Comparison of ENCODE assay signal across 19 cellular contexts in the genomic region with DNA sequence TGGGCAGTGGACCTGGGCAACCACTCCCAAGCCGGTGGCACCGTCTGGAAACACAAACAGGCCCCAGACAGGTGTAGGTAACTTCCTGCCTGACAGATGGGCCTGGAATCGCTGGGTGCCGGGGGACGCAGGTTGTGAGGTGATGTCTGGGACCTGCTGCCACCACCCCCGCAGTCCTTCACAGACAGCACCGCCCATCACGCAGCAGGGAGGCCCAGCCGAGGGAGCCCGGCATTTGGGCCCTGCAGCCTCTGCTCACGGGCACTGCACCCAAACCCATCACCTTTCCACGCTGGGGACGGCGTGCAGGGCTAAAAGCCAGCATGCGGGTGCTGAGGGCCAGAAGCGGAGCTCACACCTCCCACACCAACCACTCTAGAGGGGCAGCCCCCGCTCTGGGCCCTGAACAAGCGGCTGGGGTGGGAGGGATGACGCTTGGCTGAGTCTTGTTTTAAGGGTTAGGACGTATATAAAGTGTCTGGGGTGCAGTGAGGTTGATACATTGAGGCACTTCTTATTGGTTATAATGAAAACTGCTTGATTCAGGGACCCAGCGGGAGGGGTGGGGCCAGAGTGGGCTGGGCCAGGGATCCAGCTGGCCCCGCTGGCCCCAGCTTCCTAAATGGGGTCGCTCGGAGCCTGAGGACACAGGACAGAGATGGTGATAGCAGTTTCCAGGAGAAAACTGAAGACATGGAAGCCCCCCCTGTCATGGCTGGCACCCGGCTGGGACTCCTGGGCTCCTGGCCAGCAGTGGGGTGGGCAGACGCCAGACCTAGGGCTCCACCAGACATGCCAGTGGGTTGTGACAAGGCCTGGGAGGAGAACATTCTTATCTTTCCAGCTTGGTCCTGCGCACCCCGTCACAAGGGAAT. TPM values are rescaled to one million over a fixed set of nuclear protein-coding genes. Genes with fewer than 3 reads are reported as not detected.
DNase-seq lines count a peak whose midpoint lies in the region; ATAC-seq and TF ChIP-seq lines count a peak whose summit lies in the region.
"Had no signal": no experiment of that assay in that cellular context is flagged by ENCODE, and none has a peak within 500 bp of the region (broad histone marks: within the 10 kb centered on the region; RNA-seq: fewer than 3 reads in every experiment).

No MANE protein-coding gene starts in this region.

- H3K27ac ChIP-seq in GM23338 (ENCODE audit: low read depth), result no peak overlapping the region
- no peak overlapping the region for H3K27ac ChIP-seq in upper lobe of right lung
- H3K27ac ChIP-seq: esophagus squamous epithelium, right lobe of liver had no signal

- peak overlapping the region; percentile 23 for H3K4me3 ChIP-seq in BE2C (ENCODE audit: low read depth, low read length)
- no peak overlapping the region for H3K4me3 ChIP-seq in GM23338
- no peak overlapping the region for H3K4me3 ChIP-seq in upper lobe of right lung
- H3K4me3 ChIP-seq: esophagus squamous epithelium, right lobe of liver had no signal

- H3K36me3 Mint-ChIP-seq in GM23338 (ENCODE audit: low read depth), result no peaks in the 10 kb centered on the region
- H3K36me3 Mint-ChIP-seq: CD8-positive, alpha-beta memory T cell had no signal

- no peaks in the 10 kb centered on the region for H3K9me2 ChIP-seq in GM23338 (ENCODE audit: insufficient read depth)

- intact Hi-C loops in left ventricle myocardium superior (cut with micrococcal nuclease), result no loop called here
- intact Hi-C loops in upper lobe of right lung (cut with DNase I), result no loop called here

- peaks cover 11% of the 10 kb centered on the region for H3K27me3 Mint-ChIP-seq in GM23338 (ENCODE audit: insufficient read depth, low read depth, poor library complexity)

- H2AFZ ChIP-seq in GM23338, result 0 out of 2 replicates have a peak overlapping the region, but pooled peaks have one; percentile 28

- H3K4me1 Mint-ChIP-seq in GM23338, result peaks cover 21% of the 10 kb centered on the region

- H3K9me3 Mint-ChIP-seq in GM23338, result no peaks in the 10 kb centered on the region
- H3K9me3 Mint-ChIP-seq: CD8-positive, alpha-beta memory T cell had no signal

- H3K4me2 ChIP-seq in GM23338, result no peak overlapping the region

- no peak overlapping the region for H3K27ac Mint-ChIP-seq in GM23338

- no peak for TF ChIP-seq CTCF in BE2C (IDR thresholded peaks at IDR 0.05; ENCODE audit: low read depth, low read length)
- TF ChIP-seq CTCF in GM23338 (conservative IDR thresholded peaks at IDR 0.05; ENCODE audit: low read depth in 2 of 2), result no peak
- no peak for TF ChIP-seq CTCF in upper lobe of right lung (IDR thresholded peaks at IDR 0.05)

- H3K4me1 ChIP-seq in BE2C (peaks cover 36% of the 10 kb centered on the region), GM23338 (ENCODE audit: insufficient read depth) (peaks cover 15% of the 10 kb centered on the region), upper lobe of right lung (peaks cover 21% of the 10 kb centered on the region)

- H4K20me1 ChIP-seq in GM23338 (replicated peaks; ENCODE audit: insufficient read depth), result no peaks in the 10 kb centered on the region

- H3K27me3 ChIP-seq in BE2C, result no peaks in the 10 kb centered on the region
- no peaks in the 10 kb centered on the region for H3K27me3 ChIP-seq in GM23338 (ENCODE audit: insufficient read depth)
- peaks cover 2% of the 10 kb centered on the region for H3K27me3 ChIP-seq in upper lobe of right lung
- H3K27me3 ChIP-seq: right lobe of liver had no signal

- H3K79me2 ChIP-seq in GM23338 (replicated peaks; ENCODE audit: insufficient read depth), result no peaks in the 10 kb centered on the region

- H3F3A ChIP-seq in GM23338 (replicated peaks; ENCODE audit: low read depth), result peaks cover 5% of the 10 kb centered on the region; the same call in 1 of the 2 replicates

- H3K9me3 ChIP-seq in BE2C (no peaks in the 10 kb centered on the region), upper lobe of right lung (no peaks in the 10 kb centered on the region)
- H3K9me3 ChIP-seq: esophagus squamous epithelium, right lobe of liver had no signal

- H3K36me3 ChIP-seq in BE2C (no peaks in the 10 kb centered on the region), GM23338 (ENCODE audit: insufficient read depth) (no peaks in the 10 kb centered on the region), upper lobe of right lung (no peaks in the 10 kb centered on the region)
- H3K36me3 ChIP-seq: esophagus squamous epithelium, right lobe of liver had no signal

- peak; percentile 7; the same call in 1 of the 3 replicates for ATAC-seq in GM23338
- ATAC-seq in left ventricle myocardium superior, result peak; percentile 61
- no peak for ATAC-seq in upper lobe of right lung
- no peak for ATAC-seq in HG02759 (IDR thresholded peaks at IDR 0.05; ENCODE audit: unreplicated experiment)
- ATAC-seq in HG02798 (IDR thresholded peaks at IDR 0.05; ENCODE audit: poor library complexity, unreplicated experiment), result no peak
- ATAC-seq: right lobe of liver; stimulated activated naive CD8-positive, alpha-beta T cell treated with anti-CD3 and anti-CD28 coated beads, Interleukin-15, Interleukin-2, amounts not matched to agents 100 U/mL and 50 U/mL, for 24 hours had no signal

- no peak overlapping the region for H3K4me3 Mint-ChIP-seq in GM23338
- H3K4me3 Mint-ChIP-seq: CD8-positive, alpha-beta memory T cell had no signal

- DNase-seq in BE2C (peak; percentile 87), GM23338 (ENCODE audit: low spot score) (no peak), NCI-H69 (lab: John Stamatoyannopoulos, UW) (peak; percentile 98), left ventricle myocardium superior (peak; percentile 55), upper lobe of right lung (no peak)
- no peak for DNase-seq in activated T-cell treated with anti-CD3 and anti-CD28 coated beads, Interleukin-2, amount 50 U/mL, for 1 hour
- DNase-seq: activated CD4-positive, alpha-beta T cell treated with anti-CD3 and anti-CD28 coated beads for 4 hours; activated effector memory CD4-positive, alpha-beta T cell treated with anti-CD3 and anti-CD28 coated beads, Interleukin-2, amount 50 U/mL, for 16 hours; CD8-positive, alpha-beta memory T cell; central memory CD4-positive, alpha-beta T cell; esophagus squamous epithelium; NK-92 treated with Interleukin-12 subunit alpha and Interleukin-12 subunit beta, amount 100 ng/mL, for 24 hours; right lobe of liver; stimulated activated naive CD8-positive, alpha-beta T cell treated with anti-CD3 and anti-CD28 coated beads, Interleukin-15, Interleukin-2, amounts not matched to agents 100 U/mL and 50 U/mL, for 24 hours had no signal

TF ChIP-seq in GM23338, 12 proteins besides CTCF, POLR2A, EP300 and RAD21 (continues in another document):
- TF ChIP-seq ZNF331 (CRISPR knock-in tag; IDR thresholded peaks at IDR 0.05; ENCODE audit: low read depth) (no peak), EZH2phosphoT487 (IDR thresholded peaks at IDR 0.05; ENCODE audit: unreplicated experiment) (no peak), POLR2AphosphoS5 (IDR thresholded peaks at IDR 0.05; ENCODE audit: low read depth) (no peak)
- TF ChIP-seq, protein P1, sequence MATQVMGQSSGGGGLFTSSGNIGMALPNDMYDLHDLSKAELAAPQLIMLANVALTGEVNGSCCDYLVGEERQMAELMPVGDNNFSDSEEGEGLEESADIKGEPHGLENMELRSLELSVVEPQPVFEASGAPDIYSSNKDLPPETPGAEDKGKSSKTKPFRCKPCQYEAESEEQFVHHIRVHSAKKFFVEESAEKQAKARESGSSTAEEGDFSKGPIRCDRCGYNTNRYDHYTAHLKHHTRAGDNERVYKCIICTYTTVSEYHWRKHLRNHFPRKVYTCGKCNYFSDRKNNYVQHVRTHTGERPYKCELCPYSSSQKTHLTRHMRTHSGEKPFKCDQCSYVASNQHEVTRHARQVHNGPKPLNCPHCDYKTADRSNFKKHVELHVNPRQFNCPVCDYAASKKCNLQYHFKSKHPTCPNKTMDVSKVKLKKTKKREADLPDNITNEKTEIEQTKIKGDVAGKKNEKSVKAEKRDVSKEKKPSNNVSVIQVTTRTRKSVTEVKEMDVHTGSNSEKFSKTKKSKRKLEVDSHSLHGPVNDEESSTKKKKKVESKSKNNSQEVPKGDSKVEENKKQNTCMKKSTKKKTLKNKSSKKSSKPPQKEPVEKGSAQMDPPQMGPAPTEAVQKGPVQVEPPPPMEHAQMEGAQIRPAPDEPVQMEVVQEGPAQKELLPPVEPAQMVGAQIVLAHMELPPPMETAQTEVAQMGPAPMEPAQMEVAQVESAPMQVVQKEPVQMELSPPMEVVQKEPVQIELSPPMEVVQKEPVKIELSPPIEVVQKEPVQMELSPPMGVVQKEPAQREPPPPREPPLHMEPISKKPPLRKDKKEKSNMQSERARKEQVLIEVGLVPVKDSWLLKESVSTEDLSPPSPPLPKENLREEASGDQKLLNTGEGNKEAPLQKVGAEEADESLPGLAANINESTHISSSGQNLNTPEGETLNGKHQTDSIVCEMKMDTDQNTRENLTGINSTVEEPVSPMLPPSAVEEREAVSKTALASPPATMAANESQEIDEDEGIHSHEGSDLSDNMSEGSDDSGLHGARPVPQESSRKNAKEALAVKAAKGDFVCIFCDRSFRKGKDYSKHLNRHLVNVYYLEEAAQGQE (IDR thresholded peaks at IDR 0.05; ENCODE audit: unreplicated experiment), result no peak

RNA-seq across cellular contexts. Expression of a gene that starts 11.3 kb away (rescaled TPM):
- not detected for polyA plus RNA-seq in BE2C (2012; ENCODE audit: insufficient read depth, insufficient read length, low read depth)
- total RNA-seq in GM23338 (2014; rRNA removed; shearing (Covaris generic)), result not detected in 2 replicates
- 0.54 TPM in 1 of 2 replicates, not detected in the other for polyA plus RNA-seq in GM23338 (2016; fragmentation: Nextera tagmentation; extraction: Ambion mirVana)
- total RNA-seq in left ventricle myocardium superior (not detected), upper lobe of right lung (not detected)
- total RNA-seq: CD8-positive, alpha-beta memory T cell; esophagus squamous epithelium; liver; osteocyte; right lobe of liver had no signal
- polyA plus RNA-seq: CD8-positive, alpha-beta memory T cell; liver; urinary bladder had no signal

RNA-seq across cellular contexts. Expression of a gene that starts 21.1 kb away (rescaled TPM):
- polyA plus RNA-seq in BE2C (2012; ENCODE audit: insufficient read depth, insufficient read length, low read depth), result 26.1 TPM
- 0.66 and 1.1 TPM in 2 replicates for total RNA-seq in GM23338 (2014; rRNA removed; shearing (Covaris generic))
- polyA plus RNA-seq in GM23338 (2016; fragmentation: Nextera tagmentation; extraction: Ambion mirVana), result 0.15 and 0.21 TPM in 2 replicates
- 5.1 TPM for total RNA-seq in left ventricle myocardium superior
- total RNA-seq in upper lobe of right lung, result 17.4 TPM
- total RNA-seq: CD8-positive, alpha-beta memory T cell had no signal
- polyA plus RNA-seq: CD8-positive, alpha-beta memory T cell had no signal

RNA-seq across cellular contexts. Expression of a gene that starts 34.6 kb away (rescaled TPM):
- 33.4 TPM for polyA plus RNA-seq in BE2C (2012; ENCODE audit: insufficient read depth, insufficient read length, low read depth)
- total RNA-seq in GM23338 (2014; rRNA removed; shearing (Covaris generic)), result 30.9 and 39.3 TPM in 2 replicates
- 17.5 and 17.6 TPM in 2 replicates for polyA plus RNA-seq in GM23338 (2016; fragmentation: Nextera tagmentation; extraction: Ambion mirVana)
- total RNA-seq in left ventricle myocardium superior (2.4 TPM), upper lobe of right lung (11.4 TPM)

RNA-seq across cellular contexts. Expression of a gene that starts 53.7 kb away (rescaled TPM):
- 29.3 TPM for polyA plus RNA-seq in BE2C (2012; ENCODE audit: insufficient read depth, insufficient read length, low read depth)
- 12.0 and 18.2 TPM in 2 replicates for total RNA-seq in GM23338 (2014; rRNA removed; shearing (Covaris generic))
- 4.5 and 5.8 TPM in 2 replicates for polyA plus RNA-seq in GM23338 (2016; fragmentation: Nextera tagmentation; extraction: Ambion mirVana)
- 11.8 TPM for total RNA-seq in left ventricle myocardium superior
- 39.8 TPM for total RNA-seq in upper lobe of right lung

Comparison
In these comparisons a context has a peak if more than half of its experiments do, and no peak if none do; other contexts are left out.
1. DNase-seq: peak in BE2C (single experiment), NCI-H69 (single experiment) and left ventricle myocardium superior (single experiment); none in GM23338 (single experiment), activated T-cell treated with anti-CD3 and anti-CD28 coated beads, Interleukin-2, amount 50 U/mL, for 1 hour (single experiment) and upper lobe of right lung (single experiment).
2. ATAC-seq: peak in GM23338 (single experiment) and left ventricle myocardium superior (single experiment); none in upper lobe of right lung (single experiment), HG02759 (single experiment) and HG02798 (single experiment).